In the genomic region with DNA sequence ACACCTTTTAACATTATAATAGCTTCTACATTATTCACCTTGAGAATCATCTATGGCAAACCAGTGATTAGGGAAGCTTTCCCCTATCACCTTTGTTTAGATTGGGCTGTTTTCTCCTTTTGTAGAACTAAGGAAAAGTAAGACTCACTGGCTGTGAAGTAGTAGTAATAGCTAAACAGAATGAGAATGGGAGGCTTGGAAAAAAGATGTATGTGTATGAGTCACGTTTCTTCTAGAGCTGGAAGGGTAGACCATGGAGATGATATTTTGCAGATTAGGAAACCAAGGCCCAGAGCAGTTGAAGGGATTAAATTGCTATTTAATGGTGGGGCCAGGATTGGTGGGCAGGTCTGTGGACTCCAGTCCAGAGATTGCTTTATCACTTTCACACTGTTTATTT, we compare ENCODE assay signal across 2 cellular contexts.
TF ChIP-seq lines count a peak whose summit lies in the region.

No MANE protein-coding gene starts in this region.

TF ChIP-seq in HepG2, 621 proteins besides CTCF, POLR2A, EP300 and RAD21 (continued from another document):
- no peak for TF ChIP-seq EED (CRISPR knock-in tag; IDR thresholded peaks at IDR 0.05)
- TF ChIP-seq ZNF430 (CRISPR knock-in tag; IDR thresholded peaks at IDR 0.05), result no peak
- no peak for TF ChIP-seq NCOR1 (IDR thresholded peaks at IDR 0.05; ENCODE audit: borderline replicate concordance, low read length)
- TF ChIP-seq ZBTB3 (CRISPR knock-in tag; IDR thresholded peaks at IDR 0.05; ENCODE audit: borderline replicate concordance, low read depth), result no peak
TF ChIP-seq in HepG2: peak in this region for 1.

TF ChIP-seq in liver, 16 proteins besides CTCF, POLR2A, EP300 and RAD21 (continued from another document):
- TF ChIP-seq YY1 (IDR thresholded peaks at IDR 0.05), result no peak
- TF ChIP-seq FOXA2 (IDR thresholded peaks at IDR 0.05), result no peak
- no peak for TF ChIP-seq FOXA1 (IDR thresholded peaks at IDR 0.05)
- peak; percentile 23 to 55 for TF ChIP-seq HNF4A (conservative IDR thresholded peaks at IDR 0.05)
